18 cellular contexts compared by ENCODE assay signal in genomic region chr3:152338159-152338720, GRCh38.
A peak's percentile ranks its signal among the peaks of the same experiment; 100 is the strongest.
DNase-seq lines count a peak whose midpoint lies in the region; ATAC-seq lines count a peak whose summit lies in the region.
"Had no signal": no experiment of that assay in that cellular context is flagged by ENCODE, and none has a peak within 500 bp of the region (broad histone marks: within the 10 kb centered on the region; RNA-seq: fewer than 3 reads in every experiment).

No MANE protein-coding gene starts in this region.

- H3K4me3 ChIP-seq in aorta (ENCODE audit: low read length in 2 of 2), result no peak overlapping the region
- H3K4me3 ChIP-seq: vagina had no signal

- peaks cover 3 to 10% of the 10 kb centered on the region in 2 donors for H3K4me1 ChIP-seq in aorta (ENCODE audit: control insufficient read depth in 1 of 2, insufficient read depth in 2 of 2, low read length in 2 of 2)
- H3K4me1 ChIP-seq: BE2C had no signal

- peaks cover 0 to 8% of the 10 kb centered on the region in 2 donors for H3K36me3 ChIP-seq in aorta (ENCODE audit: control insufficient read depth in 1 of 2, insufficient read depth in 2 of 2, low read length in 1 of 2)

- peak; percentile 3 to 16 for DNase-seq in NCI-H524 (lab: John Stamatoyannopoulos, UW)
- no peak for DNase-seq in NCI-H524 treated with DMSO at 0.1 percent for 48 hours (lab: John Stamatoyannopoulos, UW)
- no peak for DNase-seq in stimulated activated naive CD8-positive, alpha-beta T cell treated with anti-CD3 and anti-CD28 coated beads, Interleukin-15, Interleukin-2, amounts not matched to agents 100 U/mL and 50 U/mL, for 24 hours
- no peak for DNase-seq in naive B cell
- DNase-seq in aorta, result no peak
- no peak for DNase-seq in A172 (ENCODE audit: low spot score)
- no peak for DNase-seq in ureter (ENCODE audit: low spot score)
- DNase-seq: 8988T, BE2C, DMS 273 treated with DMSO at 0.1 percent for 48 hours, GF-D8, glutamatergic neuron, HFFc6, left cardiac atrium, NCI-H1105 had no signal

- peaks cover 73% of the 10 kb centered on the region for H3K36me3 Mint-ChIP-seq in stimulated activated naive CD8-positive, alpha-beta T cell treated with anti-CD3 and anti-CD28 coated beads, Interleukin-15, Interleukin-2, amounts not matched to agents 100 ng/mL and 50 ng/mL, for 24 hours (ENCODE audit: low read depth)
- peaks cover 13 to 25% of the 10 kb centered on the region in 2 donors for H3K36me3 Mint-ChIP-seq in naive B cell

- no peaks in the 10 kb centered on the region for H3K27me3 Mint-ChIP-seq in stimulated activated naive CD8-positive, alpha-beta T cell treated with anti-CD3 and anti-CD28 coated beads, Interleukin-15, Interleukin-2, amounts not matched to agents 100 ng/mL and 50 ng/mL, for 24 hours
- no peaks in the 10 kb centered on the region for H3K27me3 Mint-ChIP-seq in naive B cell

- H3K4me3 Mint-ChIP-seq in stimulated activated naive CD8-positive, alpha-beta T cell treated with anti-CD3 and anti-CD28 coated beads, Interleukin-15, Interleukin-2, amounts not matched to agents 100 ng/mL and 50 ng/mL, for 24 hours, result no peak overlapping the region
- peak overlapping the region in 2 of 8 donors; percentile 3 to 22 for H3K4me3 Mint-ChIP-seq in naive B cell
- H3K4me3 Mint-ChIP-seq: HFFc6, neural crest cell had no signal

- 94% methylated on average over 5 of the region's 5 CpGs for WGBS in aorta, 2 donors

- no peaks in the 10 kb centered on the region for H3K9me3 ChIP-seq in aorta (ENCODE audit: control insufficient read depth, low read length)
- H3K9me3 ChIP-seq: BE2C, vagina had no signal

- no peak for ATAC-seq in stimulated activated naive CD8-positive, alpha-beta T cell treated with anti-CD3 and anti-CD28 coated beads, Interleukin-15, Interleukin-2, amounts not matched to agents 100 U/mL and 50 U/mL, for 24 hours
- ATAC-seq in naive B cell (ENCODE audit: low read depth in 2 of 2) (no peak), aorta (ENCODE audit: low FRiP score) (no peak)
- ATAC-seq: left cardiac atrium had no signal

- H3K4me1 Mint-ChIP-seq in stimulated activated naive CD8-positive, alpha-beta T cell treated with anti-CD3 and anti-CD28 coated beads, Interleukin-15, Interleukin-2, amounts not matched to agents 100 ng/mL and 50 ng/mL, for 24 hours (ENCODE audit: low read depth), result peaks cover 76% of the 10 kb centered on the region
- H3K4me1 Mint-ChIP-seq in naive B cell, result peaks cover 31 to 71% (median 61%) of the 10 kb centered on the region in 3 donors
- H3K4me1 Mint-ChIP-seq: neural crest cell had no signal

- no peaks in the 10 kb centered on the region for H3K9me3 Mint-ChIP-seq in stimulated activated naive CD8-positive, alpha-beta T cell treated with anti-CD3 and anti-CD28 coated beads, Interleukin-15, Interleukin-2, amounts not matched to agents 100 ng/mL and 50 ng/mL, for 24 hours
- no peaks in the 10 kb centered on the region for H3K9me3 Mint-ChIP-seq in naive B cell
- H3K9me3 Mint-ChIP-seq: HFFc6, neural crest cell had no signal

- H3K27ac Mint-ChIP-seq in stimulated activated naive CD8-positive, alpha-beta T cell treated with anti-CD3 and anti-CD28 coated beads, Interleukin-15, Interleukin-2, amounts not matched to agents 100 ng/mL and 50 ng/mL, for 24 hours, result peak overlapping the region; percentile 81
- peak overlapping the region; percentile 60 to 86 (median 76) for H3K27ac Mint-ChIP-seq in naive B cell
- H3K27ac Mint-ChIP-seq: HFFc6 had no signal

- intact Hi-C loops in aorta (cut with DNase I), result loop anchor here (10.0 kb wide), 2 partner anchors 47 to 107 kb away; no protein-coding TSS in a partner anchor

- no peaks in the 10 kb centered on the region for H3K27me3 ChIP-seq in aorta (ENCODE audit: control insufficient read depth in 1 of 2, insufficient read depth in 2 of 2, low read length in 1 of 2)
- H3K27me3 ChIP-seq: BE2C, vagina had no signal

- H3K27ac ChIP-seq in aorta (ENCODE audit: low read depth in 1 of 2, low read length in 2 of 2), result peak overlapping the region; percentile 60 to 67
- H3K27ac ChIP-seq: vagina had no signal

Comparison
In these comparisons a context has a peak if more than half of its experiments do, and no peak if none do; other contexts are left out.
1. DNase-seq: peak in NCI-H524 (2 of 2); none in NCI-H524 treated with DMSO at 0.1 percent for 48 hours (single experiment), stimulated activated naive CD8-positive, alpha-beta T cell treated with anti-CD3 and anti-CD28 coated beads, Interleukin-15, Interleukin-2, amounts not matched to agents 100 U/mL and 50 U/mL, for 24 hours (single experiment), naive B cell (single experiment), aorta (0 of 2), A172 (single experiment) and ureter (single experiment).